14 cellular contexts compared by ENCODE assay signal in genomic region chr2:168541887-168542286, GRCh38.
"Had no signal": no experiment of that assay in that cellular context is flagged by ENCODE, and none has a peak within 500 bp of the region (broad histone marks: within the 10 kb centered on the region; RNA-seq: fewer than 3 reads in every experiment).

No MANE protein-coding gene starts in this region.

- DNase-seq: activated B cell treated with CpG ODN at 0.5 μM for 24 hours; activated CD4-positive, alpha-beta memory T cell treated with anti-CD3 and anti-CD28 coated beads for 36 hours; activated CD4-positive, alpha-beta T cell treated with anti-CD3 and anti-CD28 coated beads for 4 hours; activated naive CD4-positive, alpha-beta T cell treated with Interleukin-2 at 50 U/mL for 16 hours; activated naive CD8-positive, alpha-beta T cell treated with anti-CD3 and anti-CD28 coated beads, Interleukin-2, amount 50 U/mL, for 24 hours; aorta; brain microvascular endothelial cell; effector CD8-positive, alpha-beta T cell; retina; stimulated activated CD4-positive, alpha-beta T cell treated with anti-CD3 and anti-CD28 coated beads, Interleukin-12 subunit alpha, Interleukin-12 subunit beta, amount 100 ng/mL, for 4 hours; stimulated activated CD4-positive, alpha-beta T cell treated with anti-CD3 and anti-CD28 coated beads, Interleukin-1b, Interleukin-23, amount 100 ng/mL, for 48 hours; stimulated activated CD8-positive, alpha-beta memory T cell treated with anti-CD3 and anti-CD28 coated beads, Interleukin-4, amount 100 ng/mL, for 48 hours; stimulated activated naive CD4-positive, alpha-beta T cell; T-helper 2 cell had no signal

- H3K27ac ChIP-seq: brain microvascular endothelial cell had no signal

- H3K27me3 ChIP-seq: brain microvascular endothelial cell had no signal

- H3K4me3 Mint-ChIP-seq: activated B cell treated with CpG ODN at 0.5 μM for 24 hours; activated CD4-positive, alpha-beta memory T cell treated with anti-CD3 and anti-CD28 coated beads for 36 hours; activated naive CD8-positive, alpha-beta T cell treated with anti-CD3 and anti-CD28 coated beads, Interleukin-2, amount 50 U/mL, for 24 hours had no signal

- H3K27ac Mint-ChIP-seq: activated CD4-positive, alpha-beta memory T cell treated with anti-CD3 and anti-CD28 coated beads for 36 hours; activated naive CD8-positive, alpha-beta T cell treated with anti-CD3 and anti-CD28 coated beads, Interleukin-2, amount 50 U/mL, for 24 hours had no signal

- H3K36me3 ChIP-seq: brain microvascular endothelial cell had no signal

- H3K27me3 Mint-ChIP-seq: activated B cell treated with CpG ODN at 0.5 μM for 24 hours; activated CD4-positive, alpha-beta memory T cell treated with anti-CD3 and anti-CD28 coated beads for 36 hours; activated naive CD8-positive, alpha-beta T cell treated with anti-CD3 and anti-CD28 coated beads, Interleukin-2, amount 50 U/mL, for 24 hours had no signal

- ATAC-seq: activated naive CD8-positive, alpha-beta T cell treated with anti-CD3 and anti-CD28 coated beads, Interleukin-2, amount 50 U/mL, for 24 hours had no signal
